1 cellular context compared by ENCODE assay signal in the genomic region with DNA sequence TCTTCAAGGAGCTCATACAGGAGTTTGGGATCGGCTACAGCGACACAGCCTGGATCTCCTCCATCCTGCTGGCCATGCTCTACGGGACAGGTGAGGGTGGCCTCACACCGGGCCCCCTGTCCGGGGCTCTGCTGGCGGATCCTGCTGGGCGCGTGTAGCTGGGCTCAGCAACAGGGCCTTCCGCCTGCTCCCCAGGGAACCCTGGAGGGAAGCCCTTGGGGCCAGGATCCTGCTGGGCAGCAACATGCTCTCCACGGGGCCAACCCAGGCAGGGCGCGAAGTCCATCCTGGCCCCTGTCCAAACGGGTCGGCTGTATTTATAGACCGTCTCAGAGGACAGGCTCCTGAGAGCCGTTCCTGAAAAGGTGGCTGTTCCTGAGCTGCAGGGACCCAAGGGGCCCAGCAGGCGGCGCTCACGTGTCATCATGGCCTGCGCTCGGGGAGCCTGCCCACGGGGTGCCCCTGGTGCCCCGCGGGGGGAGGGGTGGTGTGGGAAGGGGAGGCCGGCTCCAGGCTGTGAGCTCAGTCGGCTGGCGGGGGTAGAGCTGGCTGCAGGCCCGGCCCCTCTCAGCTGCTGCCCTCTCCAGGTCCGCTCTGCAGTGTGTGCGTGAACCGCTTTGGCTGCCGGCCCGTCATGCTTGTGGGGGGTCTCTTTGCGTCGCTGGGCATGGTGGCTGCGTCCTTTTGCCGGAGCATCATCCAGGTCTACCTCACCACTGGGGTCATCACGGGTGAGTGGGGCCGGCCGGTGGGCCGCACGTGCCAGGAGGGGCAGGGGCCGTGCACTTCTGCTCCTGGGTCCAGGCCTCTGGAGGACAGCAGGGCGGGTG.
TF ChIP-seq lines count a peak whose summit lies in the region.

No MANE protein-coding gene starts in this region.

TF ChIP-seq in WTC11, 78 proteins besides CTCF, POLR2A, EP300 and RAD21 (continued from another document):
- TF ChIP-seq, protein P1, sequence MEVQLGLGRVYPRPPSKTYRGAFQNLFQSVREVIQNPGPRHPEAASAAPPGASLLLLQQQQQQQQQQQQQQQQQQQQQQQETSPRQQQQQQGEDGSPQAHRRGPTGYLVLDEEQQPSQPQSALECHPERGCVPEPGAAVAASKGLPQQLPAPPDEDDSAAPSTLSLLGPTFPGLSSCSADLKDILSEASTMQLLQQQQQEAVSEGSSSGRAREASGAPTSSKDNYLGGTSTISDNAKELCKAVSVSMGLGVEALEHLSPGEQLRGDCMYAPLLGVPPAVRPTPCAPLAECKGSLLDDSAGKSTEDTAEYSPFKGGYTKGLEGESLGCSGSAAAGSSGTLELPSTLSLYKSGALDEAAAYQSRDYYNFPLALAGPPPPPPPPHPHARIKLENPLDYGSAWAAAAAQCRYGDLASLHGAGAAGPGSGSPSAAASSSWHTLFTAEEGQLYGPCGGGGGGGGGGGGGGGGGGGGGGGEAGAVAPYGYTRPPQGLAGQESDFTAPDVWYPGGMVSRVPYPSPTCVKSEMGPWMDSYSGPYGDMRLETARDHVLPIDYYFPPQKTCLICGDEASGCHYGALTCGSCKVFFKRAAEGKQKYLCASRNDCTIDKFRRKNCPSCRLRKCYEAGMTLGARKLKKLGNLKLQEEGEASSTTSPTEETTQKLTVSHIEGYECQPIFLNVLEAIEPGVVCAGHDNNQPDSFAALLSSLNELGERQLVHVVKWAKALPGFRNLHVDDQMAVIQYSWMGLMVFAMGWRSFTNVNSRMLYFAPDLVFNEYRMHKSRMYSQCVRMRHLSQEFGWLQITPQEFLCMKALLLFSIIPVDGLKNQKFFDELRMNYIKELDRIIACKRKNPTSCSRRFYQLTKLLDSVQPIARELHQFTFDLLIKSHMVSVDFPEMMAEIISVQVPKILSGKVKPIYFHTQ (CRISPR knock-in tag; IDR thresholded peaks at IDR 0.05), result no peak
- TF ChIP-seq ZNF416 (CRISPR knock-in tag; IDR thresholded peaks at IDR 0.05) (no peak), TEAD1 (CRISPR knock-in tag; IDR thresholded peaks at IDR 0.05) (no peak), OVOL2 (CRISPR knock-in tag; IDR thresholded peaks at IDR 0.05; ENCODE audit: borderline replicate concordance) (no peak), SP1 (CRISPR knock-in tag; conservative IDR thresholded peaks at IDR 0.05) (peak; percentile 53), NFE2L1 (CRISPR knock-in tag; IDR thresholded peaks at IDR 0.05) (no peak), GABPB1 (CRISPR knock-in tag; IDR thresholded peaks at IDR 0.05) (peak; percentile 87), ZNF263 (CRISPR knock-in tag; IDR thresholded peaks at IDR 0.05; ENCODE audit: low read depth) (no peak)
- TF ChIP-seq, protein P2, sequence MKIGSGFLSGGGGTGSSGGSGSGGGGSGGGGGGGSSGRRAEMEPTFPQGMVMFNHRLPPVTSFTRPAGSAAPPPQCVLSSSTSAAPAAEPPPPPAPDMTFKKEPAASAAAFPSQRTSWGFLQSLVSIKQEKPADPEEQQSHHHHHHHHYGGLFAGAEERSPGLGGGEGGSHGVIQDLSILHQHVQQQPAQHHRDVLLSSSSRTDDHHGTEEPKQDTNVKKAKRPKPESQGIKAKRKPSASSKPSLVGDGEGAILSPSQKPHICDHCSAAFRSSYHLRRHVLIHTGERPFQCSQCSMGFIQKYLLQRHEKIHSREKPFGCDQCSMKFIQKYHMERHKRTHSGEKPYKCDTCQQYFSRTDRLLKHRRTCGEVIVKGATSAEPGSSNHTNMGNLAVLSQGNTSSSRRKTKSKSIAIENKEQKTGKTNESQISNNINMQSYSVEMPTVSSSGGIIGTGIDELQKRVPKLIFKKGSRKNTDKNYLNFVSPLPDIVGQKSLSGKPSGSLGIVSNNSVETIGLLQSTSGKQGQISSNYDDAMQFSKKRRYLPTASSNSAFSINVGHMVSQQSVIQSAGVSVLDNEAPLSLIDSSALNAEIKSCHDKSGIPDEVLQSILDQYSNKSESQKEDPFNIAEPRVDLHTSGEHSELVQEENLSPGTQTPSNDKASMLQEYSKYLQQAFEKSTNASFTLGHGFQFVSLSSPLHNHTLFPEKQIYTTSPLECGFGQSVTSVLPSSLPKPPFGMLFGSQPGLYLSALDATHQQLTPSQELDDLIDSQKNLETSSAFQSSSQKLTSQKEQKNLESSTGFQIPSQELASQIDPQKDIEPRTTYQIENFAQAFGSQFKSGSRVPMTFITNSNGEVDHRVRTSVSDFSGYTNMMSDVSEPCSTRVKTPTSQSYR (CRISPR knock-in tag; IDR thresholded peaks at IDR 0.05), result peak; percentile 63; the same call in 1 of the 2 replicates
